Comparison of ENCODE assay signal across 1 cellular context in genomic region chr15:90660195-90660995, GRCh38.
TF ChIP-seq lines count a peak whose summit lies in the region.

No MANE protein-coding gene starts in this region.

TF ChIP-seq in K562, 482 proteins besides CTCF, POLR2A, EP300 and RAD21 (continued from another document and continues in another):
- TF ChIP-seq CGGBP1 (CRISPR knock-in tag; IDR thresholded peaks at IDR 0.05) (no peak), MTF1 (CRISPR knock-in tag; IDR thresholded peaks at IDR 0.05; ENCODE audit: borderline replicate concordance) (no peak), ZSCAN29 (IDR thresholded peaks at IDR 0.05) (no peak), RBM34 (IDR thresholded peaks at IDR 0.05; ENCODE audit: borderline replicate concordance, insufficient read depth, low read length) (no peak), RBM17 (IDR thresholded peaks at IDR 0.05; ENCODE audit: borderline replicate concordance, low read depth, low read length) (no peak), ZNF444 (CRISPR knock-in tag; IDR thresholded peaks at IDR 0.05) (no peak), ZC3H11A (IDR thresholded peaks at IDR 0.05; ENCODE audit: low read depth, low read length) (no peak), ZNF518B (CRISPR knock-in tag; IDR thresholded peaks at IDR 0.05) (no peak), RHOXF2B (CRISPR knock-in tag; conservative IDR thresholded peaks at IDR 0.05) (0 out of 2 replicates have a peak, but pooled peaks have one; percentile 5), ZNF696 (CRISPR knock-in tag; conservative IDR thresholded peaks at IDR 0.05) (no peak), HMG20A (CRISPR knock-in tag; conservative IDR thresholded peaks at IDR 0.05) (no peak), HNRNPUL1 (IDR thresholded peaks at IDR 0.05; ENCODE audit: low read length) (no peak), TBP (optimal IDR thresholded peaks at IDR 0.05; ENCODE audit: low read depth, low read length) (peak; percentile 59), ZNF274 (IDR thresholded peaks at IDR 0.05; ENCODE audit: borderline replicate concordance, low read depth, low read length) (no peak), ZNF668 (CRISPR knock-in tag; IDR thresholded peaks at IDR 0.05) (no peak), TAF7 (tag; IDR thresholded peaks at IDR 0.05) (no peak; the same call in 1 of the 2 replicates), GABPA (tag; conservative IDR thresholded peaks at IDR 0.05; ENCODE audit: low read depth) (no peak), ZNF507 (tag; conservative IDR thresholded peaks at IDR 0.05) (no peak), TEAD1 (CRISPR knock-in tag; IDR thresholded peaks at IDR 0.05) (no peak), FOXK2 (conservative IDR thresholded peaks at IDR 0.05 in 1 of 2, IDR thresholded peaks at IDR 0.05 in 1 of 2; ENCODE audit: low read depth in 2 of 2) (peak in 1 of 2 experiments; percentile 61; a peak in 1 of 4 replicates), KHSRP (IDR thresholded peaks at IDR 0.05) (no peak), MAFG (tag; conservative IDR thresholded peaks at IDR 0.05) (peak; percentile 44; the same call in 1 of the 2 replicates), PRPF4 (IDR thresholded peaks at IDR 0.05; ENCODE audit: insufficient read depth, low read depth, low read length, poor library complexity, severe bottlenecking) (no peak), MTA1 (IDR thresholded peaks at IDR 0.05; ENCODE audit: borderline replicate concordance) (0 out of 2 replicates have a peak, but pooled peaks have one; percentile 56), HNRNPH1 (optimal IDR thresholded peaks at IDR 0.05; ENCODE audit: low read depth, low read length) (no peak), TCF7 (IDR thresholded peaks at IDR 0.05; ENCODE audit: borderline replicate concordance) (no peak), GABPB2 (CRISPR knock-in tag; conservative IDR thresholded peaks at IDR 0.05) (no peak), RAD51 (IDR thresholded peaks at IDR 0.05; ENCODE audit: borderline replicate concordance, low read depth) (no peak; the same call in 1 of the 2 replicates), SRSF1 (IDR thresholded peaks at IDR 0.05; ENCODE audit: low read depth, low read length) (no peak), ZFX (CRISPR knock-in tag; IDR thresholded peaks at IDR 0.05) (peak; percentile 70), CBX8 (IDR thresholded peaks at IDR 0.05; ENCODE audit: borderline replicate concordance, extremely low read depth, low read depth, low read length, poor library complexity, severe bottlenecking) (no peak), L3MBTL2 (IDR thresholded peaks at IDR 0.05) (peak; percentile 41), STAT5B (CRISPR knock-in tag; IDR thresholded peaks at IDR 0.05) (no peak), BRF1 (IDR thresholded peaks at IDR 0.05; ENCODE audit: borderline replicate concordance, extremely low read depth, insufficient read length) (no peak), KLF1 (tag; IDR thresholded peaks at IDR 0.05) (no peak), PHB2 (IDR thresholded peaks at IDR 0.05; ENCODE audit: low read depth) (no peak; the same call in 1 of the 2 replicates), NFIX (CRISPR knock-in tag; IDR thresholded peaks at IDR 0.05; ENCODE audit: low read depth) (no peak), SMAD4 (CRISPR knock-in tag; conservative IDR thresholded peaks at IDR 0.05) (peak; percentile 65; the same call in 1 of the 2 replicates), ZNF561 (CRISPR knock-in tag; conservative IDR thresholded peaks at IDR 0.05) (no peak), ELF2 (CRISPR knock-in tag; IDR thresholded peaks at IDR 0.05) (no peak), U2AF2 (optimal IDR thresholded peaks at IDR 0.05; ENCODE audit: low read depth, low read length) (no peak), SETDB1 (IDR thresholded peaks at IDR 0.05; ENCODE audit: low read length) (no peak), PURB (CRISPR knock-in tag; IDR thresholded peaks at IDR 0.05; ENCODE audit: low read depth) (no peak), MTA3 (IDR thresholded peaks at IDR 0.05; ENCODE audit: borderline replicate concordance) (peak; percentile 69; the same call in 1 of the 2 replicates), HMGXB4 (CRISPR knock-in tag; IDR thresholded peaks at IDR 0.05) (no peak), ZNF347 (CRISPR knock-in tag; IDR thresholded peaks at IDR 0.05; ENCODE audit: low read depth) (no peak), SMAD2 (IDR thresholded peaks at IDR 0.05; ENCODE audit: low read depth, low read length) (no peak), SMAD1 (IDR thresholded peaks at IDR 0.05; ENCODE audit: low read depth, low read length, partially characterized antibody) (peak; percentile 14), CBFA2T3 (IDR thresholded peaks at IDR 0.05) (peak; percentile 33; the same call in 1 of the 2 replicates), ZNF778 (CRISPR knock-in tag; IDR thresholded peaks at IDR 0.05) (no peak), E2F1 (CRISPR knock-in tag; IDR thresholded peaks at IDR 0.05) (no peak), MAZ (CRISPR knock-in tag; conservative IDR thresholded peaks at IDR 0.05 in 1 of 2, IDR thresholded peaks at IDR 0.05 in 1 of 2) (peak; percentile 21 to 24; a peak in 2 of 4 replicates), KLF16 (IDR thresholded peaks at IDR 0.05) (no peak), EP400 (IDR thresholded peaks at IDR 0.05) (no peak), ELF1 (tag; IDR thresholded peaks at IDR 0.05) (no peak), CTBP1 (IDR thresholded peaks at IDR 0.05; ENCODE audit: borderline replicate concordance) (peak; percentile 45; the same call in 1 of the 2 replicates), KAT8 (IDR thresholded peaks at IDR 0.05; ENCODE audit: low read depth) (no peak)
- TF ChIP-seq, protein P1, sequence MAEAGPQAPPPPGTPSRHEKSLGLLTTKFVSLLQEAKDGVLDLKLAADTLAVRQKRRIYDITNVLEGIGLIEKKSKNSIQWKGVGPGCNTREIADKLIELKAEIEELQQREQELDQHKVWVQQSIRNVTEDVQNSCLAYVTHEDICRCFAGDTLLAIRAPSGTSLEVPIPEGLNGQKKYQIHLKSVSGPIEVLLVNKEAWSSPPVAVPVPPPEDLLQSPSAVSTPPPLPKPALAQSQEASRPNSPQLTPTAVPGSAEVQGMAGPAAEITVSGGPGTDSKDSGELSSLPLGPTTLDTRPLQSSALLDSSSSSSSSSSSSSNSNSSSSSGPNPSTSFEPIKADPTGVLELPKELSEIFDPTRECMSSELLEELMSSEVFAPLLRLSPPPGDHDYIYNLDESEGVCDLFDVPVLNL (CRISPR knock-in tag; IDR thresholded peaks at IDR 0.05; ENCODE audit: low read depth): no peak
- TF ChIP-seq, protein P2, sequence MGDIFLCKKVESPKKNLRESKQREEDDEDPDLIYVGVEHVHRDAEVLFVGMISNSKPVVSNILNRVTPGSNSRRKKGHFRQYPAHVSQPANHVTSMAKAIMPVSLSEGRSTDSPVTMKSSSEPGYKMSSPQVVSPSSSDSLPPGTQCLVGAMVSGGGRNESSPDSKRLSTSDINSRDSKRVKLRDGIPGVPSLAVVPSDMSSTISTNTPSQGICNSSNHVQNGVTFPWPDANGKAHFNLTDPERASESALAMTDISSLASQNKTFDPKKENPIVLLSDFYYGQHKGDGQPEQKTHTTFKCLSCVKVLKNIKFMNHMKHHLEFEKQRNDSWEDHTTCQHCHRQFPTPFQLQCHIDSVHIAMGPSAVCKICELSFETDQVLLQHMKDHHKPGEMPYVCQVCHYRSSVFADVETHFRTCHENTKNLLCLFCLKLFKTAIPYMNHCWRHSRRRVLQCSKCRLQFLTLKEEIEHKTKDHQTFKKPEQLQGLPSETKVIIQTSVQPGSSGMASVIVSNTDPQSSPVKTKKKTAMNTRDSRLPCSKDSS (IDR thresholded peaks at IDR 0.05; ENCODE audit: low read depth, partially characterized antibody): no peak
- TF ChIP-seq, protein P3, sequence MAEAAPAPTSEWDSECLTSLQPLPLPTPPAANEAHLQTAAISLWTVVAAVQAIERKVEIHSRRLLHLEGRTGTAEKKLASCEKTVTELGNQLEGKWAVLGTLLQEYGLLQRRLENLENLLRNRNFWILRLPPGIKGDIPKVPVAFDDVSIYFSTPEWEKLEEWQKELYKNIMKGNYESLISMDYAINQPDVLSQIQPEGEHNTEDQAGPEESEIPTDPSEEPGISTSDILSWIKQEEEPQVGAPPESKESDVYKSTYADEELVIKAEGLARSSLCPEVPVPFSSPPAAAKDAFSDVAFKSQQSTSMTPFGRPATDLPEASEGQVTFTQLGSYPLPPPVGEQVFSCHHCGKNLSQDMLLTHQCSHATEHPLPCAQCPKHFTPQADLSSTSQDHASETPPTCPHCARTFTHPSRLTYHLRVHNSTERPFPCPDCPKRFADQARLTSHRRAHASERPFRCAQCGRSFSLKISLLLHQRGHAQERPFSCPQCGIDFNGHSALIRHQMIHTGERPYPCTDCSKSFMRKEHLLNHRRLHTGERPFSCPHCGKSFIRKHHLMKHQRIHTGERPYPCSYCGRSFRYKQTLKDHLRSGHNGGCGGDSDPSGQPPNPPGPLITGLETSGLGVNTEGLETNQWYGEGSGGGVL (CRISPR knock-in tag; IDR thresholded peaks at IDR 0.05): no peak
- TF ChIP-seq, protein P4, sequence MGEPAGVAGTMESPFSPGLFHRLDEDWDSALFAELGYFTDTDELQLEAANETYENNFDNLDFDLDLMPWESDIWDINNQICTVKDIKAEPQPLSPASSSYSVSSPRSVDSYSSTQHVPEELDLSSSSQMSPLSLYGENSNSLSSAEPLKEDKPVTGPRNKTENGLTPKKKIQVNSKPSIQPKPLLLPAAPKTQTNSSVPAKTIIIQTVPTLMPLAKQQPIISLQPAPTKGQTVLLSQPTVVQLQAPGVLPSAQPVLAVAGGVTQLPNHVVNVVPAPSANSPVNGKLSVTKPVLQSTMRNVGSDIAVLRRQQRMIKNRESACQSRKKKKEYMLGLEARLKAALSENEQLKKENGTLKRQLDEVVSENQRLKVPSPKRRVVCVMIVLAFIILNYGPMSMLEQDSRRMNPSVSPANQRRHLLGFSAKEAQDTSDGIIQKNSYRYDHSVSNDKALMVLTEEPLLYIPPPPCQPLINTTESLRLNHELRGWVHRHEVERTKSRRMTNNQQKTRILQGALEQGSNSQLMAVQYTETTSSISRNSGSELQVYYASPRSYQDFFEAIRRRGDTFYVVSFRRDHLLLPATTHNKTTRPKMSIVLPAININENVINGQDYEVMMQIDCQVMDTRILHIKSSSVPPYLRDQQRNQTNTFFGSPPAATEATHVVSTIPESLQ (CRISPR knock-in tag; IDR thresholded peaks at IDR 0.05): no peak
- TF ChIP-seq, protein P5, sequence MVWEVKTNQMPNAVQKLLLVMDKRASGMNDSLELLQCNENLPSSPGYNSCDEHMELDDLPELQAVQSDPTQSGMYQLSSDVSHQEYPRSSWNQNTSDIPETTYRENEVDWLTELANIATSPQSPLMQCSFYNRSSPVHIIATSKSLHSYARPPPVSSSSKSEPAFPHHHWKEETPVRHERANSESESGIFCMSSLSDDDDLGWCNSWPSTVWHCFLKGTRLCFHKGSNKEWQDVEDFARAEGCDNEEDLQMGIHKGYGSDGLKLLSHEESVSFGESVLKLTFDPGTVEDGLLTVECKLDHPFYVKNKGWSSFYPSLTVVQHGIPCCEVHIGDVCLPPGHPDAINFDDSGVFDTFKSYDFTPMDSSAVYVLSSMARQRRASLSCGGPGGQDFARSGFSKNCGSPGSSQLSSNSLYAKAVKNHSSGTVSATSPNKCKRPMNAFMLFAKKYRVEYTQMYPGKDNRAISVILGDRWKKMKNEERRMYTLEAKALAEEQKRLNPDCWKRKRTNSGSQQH (CRISPR knock-in tag; IDR thresholded peaks at IDR 0.05): no peak
